1 cellular context compared by ENCODE assay signal in genomic region chr13:20473139-20473538, GRCh38.
TF ChIP-seq lines count a peak whose summit lies in the region.

No MANE protein-coding gene starts in this region.

TF ChIP-seq in HepG2, 621 proteins besides CTCF, POLR2A, EP300 and RAD21:
- TF ChIP-seq TFE3 (CRISPR knock-in tag; IDR thresholded peaks at IDR 0.05) (no peak), ZNF687 (CRISPR knock-in tag; IDR thresholded peaks at IDR 0.05) (peak; percentile 8; the same call in 1 of the 2 replicates)
TF ChIP-seq in HepG2: peak in this region for 1.
